Comparison of ENCODE assay signal across 9 cellular contexts in the genomic region with DNA sequence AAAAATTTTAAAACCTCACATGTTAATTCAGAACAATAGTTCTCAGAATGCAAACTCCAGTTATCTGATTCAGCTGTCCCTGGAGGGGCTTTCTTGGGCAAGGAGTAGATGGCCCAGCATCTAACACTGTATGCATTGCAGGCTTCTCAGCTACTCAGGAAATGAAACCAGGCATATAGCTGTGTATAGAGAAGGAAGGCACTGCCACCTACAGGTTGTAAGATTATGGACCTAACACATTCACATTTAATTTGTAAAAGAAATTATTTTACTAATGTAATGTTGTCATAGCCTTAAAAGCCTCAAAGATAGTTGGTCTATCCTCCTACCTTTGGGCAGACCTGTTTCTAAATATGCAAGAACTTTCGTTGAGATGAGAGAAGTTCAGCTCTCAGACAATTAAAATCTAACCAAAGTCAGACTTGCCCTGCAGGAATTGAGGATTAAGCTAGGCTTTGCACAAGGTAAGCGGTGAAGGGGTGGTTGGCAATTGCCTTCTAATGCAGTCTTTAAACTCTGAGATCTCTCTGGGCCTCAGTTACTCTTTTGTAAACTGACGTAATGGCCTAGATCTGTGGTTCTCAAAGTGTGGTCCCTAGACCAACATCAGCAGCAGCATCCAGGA.
A peak's percentile ranks its signal among the peaks of the same experiment; 100 is the strongest.
DNase-seq lines count a peak whose midpoint lies in the region; ATAC-seq and TF ChIP-seq lines count a peak whose summit lies in the region.
"Had no signal": no experiment of that assay in that cellular context is flagged by ENCODE, and none has a peak within 500 bp of the region (broad histone marks: within the 10 kb centered on the region; RNA-seq: fewer than 3 reads in every experiment).

No MANE protein-coding gene starts in this region.

- H3K27ac ChIP-seq in left ventricle myocardium inferior (replicated peaks) (no peak overlapping the region), sigmoid colon (no peak overlapping the region)
- H3K27ac ChIP-seq in CD8-positive, alpha-beta memory T cell (ENCODE audit: low read depth, low read length), result no peak overlapping the region

- peaks cover 2% of the 10 kb centered on the region for H3K27me3 Mint-ChIP-seq in activated naive CD8-positive, alpha-beta T cell treated with anti-CD3 and anti-CD28 coated beads, Interleukin-2, amount 10 ng/mL, durations not matched to agents 7 days and 5 days
- no peaks in the 10 kb centered on the region for H3K27me3 Mint-ChIP-seq in CD8-positive, alpha-beta memory T cell
- H3K27me3 Mint-ChIP-seq: activated naive CD4-positive, alpha-beta T cell treated with anti-CD3 and anti-CD28 coated beads, Interleukin-2, amount 50 U/mL, for 24 hours had no signal

- TF ChIP-seq CTCF in left ventricle myocardium inferior (IDR thresholded peaks at IDR 0.05; ENCODE audit: borderline replicate concordance), result peak; percentile 82
- peak; percentile 41 to 62 (median 45) for TF ChIP-seq CTCF in sigmoid colon (IDR thresholded peaks at IDR 0.05)

- CTCF ChIA-PET in CD8-positive, alpha-beta memory T cell (lab: Charles Lee), result no interaction called here

- no peak overlapping the region for H3K27ac Mint-ChIP-seq in activated naive CD8-positive, alpha-beta T cell treated with anti-CD3 and anti-CD28 coated beads, Interleukin-2, amount 10 ng/mL, durations not matched to agents 7 days and 5 days
- H3K27ac Mint-ChIP-seq in CD8-positive, alpha-beta memory T cell, result no peak overlapping the region
- H3K27ac Mint-ChIP-seq: activated naive CD4-positive, alpha-beta T cell treated with anti-CD3 and anti-CD28 coated beads, Interleukin-2, amount 50 U/mL, for 24 hours had no signal

- POLR2A ChIA-PET in activated naive CD8-positive, alpha-beta T cell treated with anti-CD3 and anti-CD28 coated beads, Interleukin-2, amount 10 ng/mL, durations not matched to agents 7 days and 5 days (lab: Charles Lee), result no interaction called here
- POLR2A ChIA-PET in CD8-positive, alpha-beta memory T cell (lab: Charles Lee), result no interaction called here

- no peak for TF ChIP-seq POLR2A in sigmoid colon (IDR thresholded peaks at IDR 0.05)

- no peaks in the 10 kb centered on the region for H3K36me3 ChIP-seq in left ventricle myocardium inferior
- H3K36me3 ChIP-seq in sigmoid colon, result no peaks in the 10 kb centered on the region
- no peaks in the 10 kb centered on the region for H3K36me3 ChIP-seq in CD8-positive, alpha-beta memory T cell (ENCODE audit: insufficient read depth, low read length)

- 59 to 62% methylated on average over 3 of the region's 3 CpGs for WGBS in sigmoid colon, 2 donors

- H3K36me3 Mint-ChIP-seq in activated naive CD8-positive, alpha-beta T cell treated with anti-CD3 and anti-CD28 coated beads, Interleukin-2, amount 10 ng/mL, durations not matched to agents 7 days and 5 days, result no peaks in the 10 kb centered on the region
- no peaks in the 10 kb centered on the region for H3K36me3 Mint-ChIP-seq in CD8-positive, alpha-beta memory T cell
- H3K36me3 Mint-ChIP-seq: activated naive CD4-positive, alpha-beta T cell treated with anti-CD3 and anti-CD28 coated beads, Interleukin-2, amount 50 U/mL, for 24 hours had no signal

- H3K9me3 Mint-ChIP-seq in activated naive CD8-positive, alpha-beta T cell treated with anti-CD3 and anti-CD28 coated beads, Interleukin-2, amount 10 ng/mL, durations not matched to agents 7 days and 5 days, result no peaks in the 10 kb centered on the region
- no peaks in the 10 kb centered on the region for H3K9me3 Mint-ChIP-seq in CD8-positive, alpha-beta memory T cell
- H3K9me3 Mint-ChIP-seq: activated naive CD4-positive, alpha-beta T cell treated with anti-CD3 and anti-CD28 coated beads, Interleukin-2, amount 50 U/mL, for 24 hours had no signal

- peaks cover 4% of the 10 kb centered on the region for H3K4me1 Mint-ChIP-seq in activated naive CD8-positive, alpha-beta T cell treated with anti-CD3 and anti-CD28 coated beads, Interleukin-2, amount 10 ng/mL, durations not matched to agents 7 days and 5 days
- H3K4me1 Mint-ChIP-seq in CD8-positive, alpha-beta memory T cell, result no peaks in the 10 kb centered on the region
- H3K4me1 Mint-ChIP-seq: activated naive CD4-positive, alpha-beta T cell treated with anti-CD3 and anti-CD28 coated beads, Interleukin-2, amount 50 U/mL, for 24 hours had no signal

- H3K4me1 ChIP-seq in left ventricle myocardium inferior (no peaks in the 10 kb centered on the region), sigmoid colon (no peaks in the 10 kb centered on the region)
- no peaks in the 10 kb centered on the region for H3K4me1 ChIP-seq in CD8-positive, alpha-beta memory T cell (ENCODE audit: insufficient read depth, low read length)

- H3K9me3 ChIP-seq in left ventricle myocardium inferior (replicated peaks) (no peaks in the 10 kb centered on the region), sigmoid colon (no peaks in the 10 kb centered on the region)
- no peaks in the 10 kb centered on the region for H3K9me3 ChIP-seq in CD8-positive, alpha-beta memory T cell (ENCODE audit: low read length)

- H3K27me3 ChIP-seq in left ventricle myocardium inferior (ENCODE audit: low read depth), result no peaks in the 10 kb centered on the region
- H3K27me3 ChIP-seq in sigmoid colon, result no peaks in the 10 kb centered on the region
- H3K27me3 ChIP-seq in CD8-positive, alpha-beta memory T cell (ENCODE audit: insufficient read depth, low read length, poor library complexity, severe bottlenecking), result no peaks in the 10 kb centered on the region

- ATAC-seq in GM19397 (IDR thresholded peaks at IDR 0.05; ENCODE audit: unreplicated experiment) (peak; percentile 94), HG03196 (IDR thresholded peaks at IDR 0.05; ENCODE audit: unreplicated experiment) (peak; percentile 89)
- ATAC-seq in activated naive CD8-positive, alpha-beta T cell treated with anti-CD3 and anti-CD28 coated beads, Interleukin-2, amount 10 ng/mL, durations not matched to agents 7 days and 5 days (ENCODE audit: low read depth), result peak; percentile 79

- no peak for TF ChIP-seq EP300 in sigmoid colon (IDR thresholded peaks at IDR 0.05)

- DNase-seq in DMS79 treated with DMSO at 0.1 percent for 48 hours (lab: John Stamatoyannopoulos, UW) (peak; percentile 48), NCI-H345 (lab: John Stamatoyannopoulos, UW) (peak; percentile 71), left ventricle myocardium inferior (no peak), sigmoid colon (no peak)
- no peak for DNase-seq in activated naive CD8-positive, alpha-beta T cell treated with anti-CD3 and anti-CD28 coated beads, Interleukin-2, amount 10 ng/mL, durations not matched to agents 7 days and 5 days
- DNase-seq in CD8-positive, alpha-beta memory T cell, result no peak

- H3K4me3 Mint-ChIP-seq in activated naive CD8-positive, alpha-beta T cell treated with anti-CD3 and anti-CD28 coated beads, Interleukin-2, amount 10 ng/mL, durations not matched to agents 7 days and 5 days, result no peak overlapping the region
- no peak overlapping the region for H3K4me3 Mint-ChIP-seq in CD8-positive, alpha-beta memory T cell
- H3K4me3 Mint-ChIP-seq: activated naive CD4-positive, alpha-beta T cell treated with anti-CD3 and anti-CD28 coated beads, Interleukin-2, amount 50 U/mL, for 24 hours had no signal

- intact Hi-C loops in left ventricle myocardium inferior (cut with micrococcal nuclease), result loop anchor here (2.0 to 10.0 kb wide), 2 partner anchors 513 to 791 kb away; no protein-coding TSS in a partner anchor
- intact Hi-C loops in sigmoid colon (cut with DNase I), result loop anchor here (1.0 to 10.0 kb wide), 2 partner anchors 513 to 792 kb away; no protein-coding TSS in a partner anchor

- H3K4me3 ChIP-seq in left ventricle myocardium inferior (no peak overlapping the region), sigmoid colon (no peak overlapping the region)
- H3K4me3 ChIP-seq in CD8-positive, alpha-beta memory T cell (ENCODE audit: low read length), result no peak overlapping the region

Comparison
In these comparisons a context has a peak if more than half of its experiments do, and no peak if none do; other contexts are left out.
1. DNase-seq: peak in DMS79 treated with DMSO at 0.1 percent for 48 hours (single experiment) and NCI-H345 (single experiment); none in activated naive CD8-positive, alpha-beta T cell treated with anti-CD3 and anti-CD28 coated beads, Interleukin-2, amount 10 ng/mL, durations not matched to agents 7 days and 5 days (single experiment), left ventricle myocardium inferior (single experiment), sigmoid colon (single experiment) and CD8-positive, alpha-beta memory T cell (0 of 5).
2. Peak in every context shown above with its lines, with median percentiles within 50 percentile points of each other: ATAC-seq.